8 cellular contexts compared by ENCODE assay signal in the genomic region with DNA sequence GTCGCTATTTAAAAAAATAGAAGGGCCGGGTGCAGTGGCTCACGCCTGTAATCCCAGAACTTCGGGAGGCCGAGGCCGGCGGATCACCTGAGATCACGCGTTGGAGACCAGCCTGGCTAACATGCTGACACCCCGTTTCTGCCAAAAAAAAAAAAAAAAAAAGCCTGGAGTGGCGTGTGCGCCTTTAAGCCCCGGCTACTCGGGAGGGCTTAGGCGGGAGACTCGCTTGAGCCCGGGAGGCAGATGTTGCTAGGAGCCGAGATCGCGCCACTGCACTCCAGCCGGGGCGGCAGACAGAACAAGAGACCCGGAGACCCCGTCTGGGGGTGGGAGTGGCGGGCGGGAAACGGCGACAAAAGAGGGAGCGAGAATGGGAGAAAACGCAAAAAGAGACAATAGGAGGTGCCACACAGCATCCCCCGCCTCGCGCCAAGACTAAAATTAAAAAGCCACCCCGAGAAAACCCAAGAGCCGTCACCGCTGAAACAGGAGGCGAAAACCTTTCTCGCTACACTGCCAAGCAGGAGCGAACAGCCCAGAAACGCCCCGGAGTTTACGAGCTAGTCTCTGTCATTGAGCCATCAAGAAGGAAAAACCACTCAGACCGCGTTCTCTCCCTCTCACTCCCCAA. TPM values are rescaled to one million over a fixed set of nuclear protein-coding genes. Genes with fewer than 3 reads are reported as not detected.
A peak's percentile ranks its signal among the peaks of the same experiment; 100 is the strongest.
DNase-seq lines count a peak whose midpoint lies in the region; ATAC-seq, FAIRE-seq and TF ChIP-seq lines count a peak whose summit lies in the region.
"Not testable (repeated sequence)": the region's sequence is repeated elsewhere in the genome, so short reads cannot be mapped to it uniquely, and the experiment has no call there.

No MANE protein-coding gene starts in this region.

- not testable (repeated sequence) for H4K20me1 ChIP-seq in PC-9 (ENCODE audit: insufficient read depth); GM12878 (ENCODE audit: control insufficient read depth, insufficient read depth)

- H3F3A ChIP-seq in PC-9 (ENCODE audit: insufficient read depth, low read depth): not testable (repeated sequence)

- H3K27ac Mint-ChIP-seq in CD14-positive monocyte: peak overlapping the region; percentile 77 to 93 (median 89)

- in situ Hi-C loops in GM12878 (cut with MboI): not testable (repeated sequence)

- not testable (repeated sequence) for H3K9me3 Mint-ChIP-seq in CD14-positive monocyte

- not testable (repeated sequence) for H3K4me1 Mint-ChIP-seq in CD14-positive monocyte

- not testable (repeated sequence) for H3K36me3 ChIP-seq in PC-9 (ENCODE audit: low read depth); GM12878 (ENCODE audit: control insufficient read depth in 2 of 2, insufficient read depth in 2 of 2, low read length in 1 of 2); right atrium auricular region

- not testable (repeated sequence) for H3K9ac ChIP-seq in GM12878 (ENCODE audit: control insufficient read depth, insufficient read depth, low read length)

- H3K4me2 ChIP-seq in PC-9: 0 out of 2 replicates have a peak overlapping the region, but pooled peaks have one; percentile 40
- not testable (repeated sequence) for H3K4me2 ChIP-seq in GM12878 (ENCODE audit: control insufficient read depth, insufficient read depth)

- FAIRE-seq in GM12878 (lab: Jason Lieb, UNC): not testable (repeated sequence)

- H3K79me2 ChIP-seq in PC-9 (ENCODE audit: low read depth); GM12878 (ENCODE audit: control insufficient read depth, insufficient read depth, low read length): not testable (repeated sequence)

- BruUV-seq in PC-9 (replicated peaks; lab: Mats Ljungman, UMichigan) (TSS peak; percentile 100), GM12878 (replicated peaks; lab: Mats Ljungman, UMichigan) (TSS peak; percentile 100)

- SMC1A ChIA-PET in GM12878 (lab: Charles Lee; ENCODE audit: uncharacterized antibody, unreplicated experiment): not testable (repeated sequence)

- ATAC-seq in GM21576 (IDR thresholded peaks at IDR 0.05; ENCODE audit: unreplicated experiment) (peak; percentile 4), GM12878 (peak; percentile 66)

- POLR2A ChIA-PET in PC-9 (lab: Charles Lee; ENCODE audit: unreplicated experiment); GM12878 (lab: Charles Lee): not testable (repeated sequence)

- TF ChIP-seq EP300 in GM12878 (IDR thresholded peaks at IDR 0.05; ENCODE audit: borderline replicate concordance in 1 of 2, control insufficient read depth in 1 of 2, low read depth in 2 of 2, low read length in 2 of 2): not testable (repeated sequence)

- H3K4me3 Mint-ChIP-seq in CD14-positive monocyte: peak overlapping the region; percentile 21 to 49

- not testable (repeated sequence) for H3K27me3 Mint-ChIP-seq in CD14-positive monocyte (ENCODE audit: low read depth in 3 of 3)

- RAD21 ChIA-PET in GM12878 (lab: Charles Lee; ENCODE audit: unreplicated experiment): not testable (repeated sequence)

- DNase-seq in CD14-positive monocyte (ENCODE audit: low spot score): peak; percentile 94
- peak in 1 of 2 experiments; percentile 93 for DNase-seq in PC-9
- DNase-seq in activated CD8-positive, alpha-beta memory T cell treated with anti-CD3 and anti-CD28 coated beads for 24 hours: peak; percentile 89
- DNase-seq in GM12878 (ENCODE audit: low read depth, low spot score): not testable (repeated sequence)
- DNase-seq in right atrium auricular region (ENCODE audit: low spot score): peak; percentile 82
- peak; percentile 97 for DNase-seq in posterior vena cava (ENCODE audit: low spot score)
- peak; percentile 54 to 57 for DNase-seq in stimulated activated CD8-positive, alpha-beta memory T cell treated with anti-CD3 and anti-CD28 coated beads, Interleukin-4, amount 100 ng/mL, for 1 hour (ENCODE audit: low read depth in 2 of 2, low spot score in 1 of 2)

- H3K36me3 Mint-ChIP-seq in CD14-positive monocyte: not testable (repeated sequence)

- TF ChIP-seq RAD21 in GM12878 (IDR thresholded peaks at IDR 0.05; ENCODE audit: insufficient read depth, low read depth, low read length): not testable (repeated sequence)

- 1% methylated on average over 27 of the region's 44 CpGs for WGBS in GM12878 (ENCODE audit: insufficient coverage, insufficient replicate concordance, low lambda C conversion rate, missing lambda C conversion rate)

- not testable (repeated sequence) for H3K4me3 ChIP-seq in PC-9, GM12878, right atrium auricular region

- intact Hi-C loops in CD14-positive monocyte (cut with micrococcal nuclease); PC-9 (cut with micrococcal nuclease; ENCODE audit: unreplicated experiment); GM12878 (cut with micrococcal nuclease; ENCODE audit: unreplicated experiment); posterior vena cava (cut with DNase I): not testable (repeated sequence)

- TF ChIP-seq POLR2A in GM12878 (IDR thresholded peaks at IDR 0.05; ENCODE audit: low read depth, low read length): peak; percentile 46; the same call in 1 of the 2 replicates

- H3K9me2 ChIP-seq in PC-9 (ENCODE audit: insufficient read depth): not testable (repeated sequence)

- CTCF ChIA-PET in PC-9 (lab: Charles Lee); GM12878 (lab: Yijun Ruan, JAX): not testable (repeated sequence)

- H2AFZ ChIP-seq in PC-9; GM12878 (ENCODE audit: control insufficient read depth, low read depth, low read length): not testable (repeated sequence)

- not testable (repeated sequence) for H3K27ac ChIP-seq in PC-9; GM12878 (ENCODE audit: control insufficient read depth, insufficient read depth); right atrium auricular region

- not testable (repeated sequence) for H3K9me3 ChIP-seq in PC-9 (ENCODE audit: insufficient read depth, low read depth); GM12878 (replicated peaks; ENCODE audit: control insufficient read depth, insufficient read depth, low read length); right atrium auricular region

- not testable (repeated sequence) for H3K4me1 ChIP-seq in PC-9 (replicated peaks; ENCODE audit: insufficient read depth); GM12878 (ENCODE audit: control insufficient read depth, insufficient read depth, low read length); right atrium auricular region

- not testable (repeated sequence) for TF ChIP-seq CTCF in CD14-positive monocyte (IDR thresholded peaks at IDR 0.05); PC-9 (conservative IDR thresholded peaks at IDR 0.05); GM12878 (IDR thresholded peaks at IDR 0.05 in 2 of 3, conservative IDR thresholded peaks at IDR 0.05 in 1 of 3; ENCODE audit: control insufficient read depth in 2 of 3, extremely low read depth in 1 of 3, insufficient read depth in 1 of 3, low read depth in 3 of 3, low read length in 3 of 3); right atrium auricular region (IDR thresholded peaks at IDR 0.05)

- H3K27me3 ChIP-seq in PC-9 (ENCODE audit: insufficient read depth, low read depth); GM12878 (replicated peaks in 1 of 2; ENCODE audit: control insufficient read depth in 2 of 2, insufficient read depth in 2 of 2, low read length in 1 of 2); right atrium auricular region: not testable (repeated sequence)

RNA-seq across cellular contexts. Expression of gene GRAP, which starts 16.7 kb away (rescaled TPM):
- polyA plus RNA-seq in CD14-positive monocyte (1 to 10 TPM; 3.9 to 4.5 TPM), GM12878 (2011; rRNA removed) (11.0 and 18.5 TPM in 2 replicates), GM12878 (2014; fragmentation: Illumina TruSeq; extraction: Trizol) (31.2 and 40.1 TPM in 2 replicates), GM12878 (2014; fragmentation: Nextera tagmentation; extraction: Ambion mirVana) (1 to 10 TPM in 1 of 2 experiments, under 1 TPM in 1; 0.58 to 1.7 TPM), GM12878 (2014; rRNA removed) (65.2 and 72.3 TPM in 2 replicates), GM12878 (2016; fragmentation: Nextera tagmentation; extraction: Ambion mirVana) (10 to 100 TPM; 30.6 to 35.6 TPM)
- total RNA-seq in PC-9 (2021) (0.48 and 0.93 TPM in 2 replicates), GM12878 (2014; rRNA removed) (72.6 and 78.3 TPM in 2 replicates), GM12878 (2014; rRNA removed; fragmentation: Illumina TruSeq; extraction: Trizol) (36.3 and 37.5 TPM in 2 replicates), GM12878 (2021) (50.4 and 51.2 TPM in 2 replicates), right atrium auricular region (1 to 10 TPM; 2.5 to 5.6 TPM), posterior vena cava (1 to 10 TPM; 4.0 to 6.8 TPM)
- 20.9 and 22.9 TPM in 2 replicates for total RNA-seq in GM12878 (2013; cell fraction: nucleolus; rRNA removed)
- 9.0 TPM for polyA plus RNA-seq in GM12878 (2011; ENCODE audit: low read depth)
- polyA plus RNA-seq in GM12878 (2011; cell fraction: cytosol; rRNA removed): 27.0 and 33.8 TPM in 2 replicates
- polyA plus RNA-seq in GM12878 (2011; cell fraction: nucleus; rRNA removed): 34.3 and 41.5 TPM in 2 replicates
- polyA plus RNA-seq in GM12878 (2012): 29.0 and 29.6 TPM in 2 replicates
- polyA minus RNA-seq in GM12878 (2011; rRNA and poly(A)+ RNA removed): 9.7 and 24.5 TPM in 2 replicates
- polyA minus RNA-seq in GM12878 (2011; cell fraction: cytosol; rRNA and poly(A)+ RNA removed): 9.0 and 9.9 TPM in 2 replicates
- 12.0 and 14.2 TPM in 2 replicates for polyA minus RNA-seq in GM12878 (2011; cell fraction: nucleus; rRNA and poly(A)+ RNA removed)

RNA-seq across cellular contexts. Expression of gene FAM83G, which starts 58.9 kb away (rescaled TPM):
- polyA plus RNA-seq in CD14-positive monocyte: under 1 TPM; 0.04 to 0.08 TPM
- 30.2 and 30.4 TPM in 2 replicates for total RNA-seq in PC-9 (2021)
- 23.3 and 27.2 TPM in 2 replicates for total RNA-seq in GM12878 (2013; cell fraction: nucleolus; rRNA removed)
- total RNA-seq in GM12878 (2014; rRNA removed): 14.1 and 14.8 TPM in 2 replicates
- 5.8 and 6.9 TPM in 2 replicates for total RNA-seq in GM12878 (2014; rRNA removed; fragmentation: Illumina TruSeq; extraction: Trizol)
- 15.1 and 16.7 TPM in 2 replicates for total RNA-seq in GM12878 (2021)
- polyA plus RNA-seq in GM12878 (2011; ENCODE audit: low read depth): 1.5 TPM
- polyA plus RNA-seq in GM12878 (2011; rRNA removed): 3.8 and 7.5 TPM in 2 replicates
- 8.7 and 11.9 TPM in 2 replicates for polyA plus RNA-seq in GM12878 (2011; cell fraction: cytosol; rRNA removed)
- polyA plus RNA-seq in GM12878 (2011; cell fraction: nucleus; rRNA removed): 32.3 and 34.6 TPM in 2 replicates
- 5.1 and 5.5 TPM in 2 replicates for polyA plus RNA-seq in GM12878 (2012)
- polyA plus RNA-seq in GM12878 (2014; fragmentation: Illumina TruSeq; extraction: Trizol): 3.3 and 5.9 TPM in 2 replicates
- under 1 TPM; 0.03 to 0.07 TPM for polyA plus RNA-seq in GM12878 (2014; fragmentation: Nextera tagmentation; extraction: Ambion mirVana)
- 11.7 and 13.1 TPM in 2 replicates for polyA plus RNA-seq in GM12878 (2014; rRNA removed)
- polyA plus RNA-seq in GM12878 (2016; fragmentation: Nextera tagmentation; extraction: Ambion mirVana): 1 to 10 TPM; 5.0 to 6.0 TPM
- polyA minus RNA-seq in GM12878 (2011; rRNA and poly(A)+ RNA removed): 7.5 and 14.2 TPM in 2 replicates
- polyA minus RNA-seq in GM12878 (2011; cell fraction: cytosol; rRNA and poly(A)+ RNA removed): 5.8 and 6.5 TPM in 2 replicates
- polyA minus RNA-seq in GM12878 (2011; cell fraction: nucleus; rRNA and poly(A)+ RNA removed): 8.9 and 13.5 TPM in 2 replicates
- 10 to 100 TPM; 14.0 to 50.9 TPM for total RNA-seq in right atrium auricular region
- total RNA-seq in posterior vena cava: 10 to 100 TPM in 1 of 2 donors, 1 to 10 TPM in 1; 2.8 to 10.9 TPM
